24 cellular contexts compared by ENCODE assay signal in the genomic region with DNA sequence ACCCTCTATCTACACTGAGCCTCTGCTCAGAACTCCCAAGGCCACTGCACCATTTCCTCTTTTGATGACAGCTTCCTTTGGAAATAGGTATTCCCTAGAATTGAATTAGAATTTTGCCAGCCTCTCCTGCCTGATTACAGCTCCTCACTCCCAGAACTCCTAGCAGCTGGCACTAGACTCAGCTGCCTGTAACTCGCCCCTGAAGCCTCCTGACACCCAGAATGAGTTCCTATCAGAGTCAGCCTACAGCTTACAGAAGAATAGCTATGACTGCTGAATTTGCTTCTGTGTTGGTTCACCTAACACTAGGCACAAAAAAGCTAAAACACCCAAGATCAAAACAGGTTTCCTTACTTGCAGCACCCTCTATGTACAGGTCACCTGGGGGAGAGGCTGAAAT.
DNase-seq lines count a peak whose midpoint lies in the region; ATAC-seq and TF ChIP-seq lines count a peak whose summit lies in the region.
"Had no signal": no experiment of that assay in that cellular context is flagged by ENCODE, and none has a peak within 500 bp of the region (broad histone marks: within the 10 kb centered on the region; RNA-seq: fewer than 3 reads in every experiment).

No MANE protein-coding gene starts in this region.

- no peak for TF ChIP-seq EP300 in gastroesophageal sphincter (IDR thresholded peaks at IDR 0.05)
- TF ChIP-seq EP300 in sigmoid colon (IDR thresholded peaks at IDR 0.05) = no peak

- no peak overlapping the region for H2AFZ ChIP-seq in OCI-LY7 (ENCODE audit: low read length)

- H3K4me2 ChIP-seq in OCI-LY7 (ENCODE audit: low read length) = no peak overlapping the region

- BruUV-seq in OCI-LY7 (replicated peaks; lab: Mats Ljungman, UMichigan) = no TSS peak

- POLR2A ChIA-PET in OCI-LY7 (lab: Charles Lee) = interaction anchor here (0.7 kb wide), 1 partner anchor 1049 kb away, joined by 3 read pairs; no protein-coding TSS in a partner anchor

- H3K27me3 ChIP-seq in gastroesophageal sphincter = no peaks in the 10 kb centered on the region
- no peaks in the 10 kb centered on the region for H3K27me3 ChIP-seq in right atrium auricular region
- no peaks in the 10 kb centered on the region for H3K27me3 ChIP-seq in sigmoid colon
- H3K27me3 ChIP-seq: MG63 had no signal

- WGBS in gastroesophageal sphincter (ENCODE audit: low coverage in 1 of 2), 2 donors = no CpG with 5 or more reads among the region's 1 CpG
- WGBS in sigmoid colon, 2 donors = 31 to 57% methylated on average over 1 of the region's 1 CpG

- no peaks in the 10 kb centered on the region for H3K9me3 ChIP-seq in gastroesophageal sphincter
- H3K9me3 ChIP-seq in right atrium auricular region = no peaks in the 10 kb centered on the region
- no peaks in the 10 kb centered on the region for H3K9me3 ChIP-seq in sigmoid colon
- no peaks in the 10 kb centered on the region for H3K9me3 ChIP-seq in OCI-LY7 (ENCODE audit: low read length)
- H3K9me3 ChIP-seq: Caco-2, HAP-1, MG63, SJSA1 had no signal

- H3K27ac ChIP-seq in caudate nucleus (ENCODE audit: low read depth, low read length) (peak overlapping the region; percentile 86), gastroesophageal sphincter (peak overlapping the region; percentile 20 to 88 (median 78)), right atrium auricular region (no peak overlapping the region), sigmoid colon (peak overlapping the region; percentile 22 to 89 (median 85)), OCI-LY7 (ENCODE audit: low read depth, low read length, poor library complexity, severe bottlenecking) (no peak overlapping the region)
- H3K27ac ChIP-seq: C4-2B, SJSA1 had no signal

- ATAC-seq in gastroesophageal sphincter = no peak
- no peak for ATAC-seq in omental fat pad (ENCODE audit: low FRiP score)
- ATAC-seq: CD8-positive, alpha-beta T cell had no signal

- H3K9me2 ChIP-seq in OCI-LY7 (ENCODE audit: insufficient read depth, low read length) = no peaks in the 10 kb centered on the region

- DNase-seq in caudate nucleus (lab: John Stamatoyannopoulos, UW) = peak in 5 of 61 donors; percentile 2 to 19 (median 7)
- DNase-seq in right atrium auricular region (ENCODE audit: low spot score) = peak; percentile 28
- DNase-seq in sigmoid colon = no peak
- no peak for DNase-seq in SHP77 (lab: John Stamatoyannopoulos, UW)
- no peak for DNase-seq in AG08396 (ENCODE audit: low spot score)
- DNase-seq in OCI-LY7 (ENCODE audit: low spot score) = no peak
- no peak for DNase-seq in omental fat pad (ENCODE audit: low spot score)
- DNase-seq: Caco-2; CD8-positive, alpha-beta T cell; GOT3; HFFc6; IMR-90; KG1; MG63; NCI-H1105 treated with DMSO at 0.1 percent for 48 hours; NCI-H146; NCI-H1930; NCI-H2227 treated with DMSO at 0.1 percent for 48 hours; NCI-H510A; NCI-H69 had no signal

- TF ChIP-seq CTCF in gastroesophageal sphincter (IDR thresholded peaks at IDR 0.05) (no peak), right atrium auricular region (IDR thresholded peaks at IDR 0.05) (no peak), sigmoid colon (IDR thresholded peaks at IDR 0.05) (no peak), OCI-LY7 (conservative IDR thresholded peaks at IDR 0.05; ENCODE audit: low read length) (no peak), omental fat pad (IDR thresholded peaks at IDR 0.05) (no peak)

- H4K20me1 ChIP-seq in OCI-LY7 (ENCODE audit: insufficient read depth, low read length) = no peaks in the 10 kb centered on the region

- no peaks in the 10 kb centered on the region for H3K79me2 ChIP-seq in OCI-LY7 (ENCODE audit: insufficient read depth, low read depth, low read length)

- H3K4me3 ChIP-seq in gastroesophageal sphincter (no peak overlapping the region), right atrium auricular region (no peak overlapping the region), sigmoid colon (no peak overlapping the region), OCI-LY7 (ENCODE audit: low read depth, low read length, poor library complexity, severe bottlenecking) (no peak overlapping the region)
- H3K4me3 ChIP-seq: HAP-1, MG63, SJSA1 had no signal

- no peak for TF ChIP-seq POLR2A in gastroesophageal sphincter (IDR thresholded peaks at IDR 0.05)
- no peak for TF ChIP-seq POLR2A in sigmoid colon (IDR thresholded peaks at IDR 0.05)

- H3K4me1 ChIP-seq in gastroesophageal sphincter (peaks cover 6 to 65% (median 7%) of the 10 kb centered on the region in 3 donors), right atrium auricular region (peaks cover 0 to 16% of the 10 kb centered on the region in 2 donors), sigmoid colon (peaks cover 0 to 49% (median 46%) of the 10 kb centered on the region in 4 donors), OCI-LY7 (ENCODE audit: insufficient read depth, low read length, poor library complexity, severe bottlenecking) (no peaks in the 10 kb centered on the region)
- H3K4me1 ChIP-seq: HAP-1, SJSA1 had no signal

- H3K36me3 ChIP-seq in gastroesophageal sphincter = no peaks in the 10 kb centered on the region
- H3K36me3 ChIP-seq in right atrium auricular region = no peaks in the 10 kb centered on the region
- H3K36me3 ChIP-seq in sigmoid colon = no peaks in the 10 kb centered on the region
- H3K36me3 ChIP-seq in OCI-LY7 (ENCODE audit: insufficient read depth, low read length) = no peaks in the 10 kb centered on the region
- H3K36me3 ChIP-seq: HAP-1, MG63, SJSA1 had no signal

- intact Hi-C loops in sigmoid colon (cut with DNase I) (no loop called here), OCI-LY7 (cut with micrococcal nuclease; ENCODE audit: unreplicated experiment) (no loop called here)

- CTCF ChIA-PET in OCI-LY7 (lab: Charles Lee; ENCODE audit: unreplicated experiment) = no interaction called here

Comparison
In these comparisons a context has a peak if more than half of its experiments do, and no peak if none do; other contexts are left out.
1. H3K27ac ChIP-seq: peak in caudate nucleus (single experiment), gastroesophageal sphincter (4 of 4) and sigmoid colon (4 of 4); none in right atrium auricular region (0 of 2) and OCI-LY7 (single experiment).